In genomic region chr2:46869621-46870020, GRCh38 we compare ENCODE assay signal across 2 cellular contexts.
TF ChIP-seq lines count a peak whose summit lies in the region.

No MANE protein-coding gene starts in this region.

TF ChIP-seq in A549, 52 proteins besides CTCF, POLR2A, EP300 and RAD21:
- TF ChIP-seq RNF2 (IDR thresholded peaks at IDR 0.05; ENCODE audit: borderline replicate concordance, low read depth) = no peak
- TF ChIP-seq KDM5A (IDR thresholded peaks at IDR 0.05) = no peak
- TF ChIP-seq JUN (IDR thresholded peaks at IDR 0.05) = no peak
- no peak for TF ChIP-seq POLR2AphosphoS2 (conservative IDR thresholded peaks at IDR 0.05; ENCODE audit: low read length)
- no peak for TF ChIP-seq ZC3H11A (IDR thresholded peaks at IDR 0.05)

TF ChIP-seq in IMR-90, 13 proteins besides CTCF, POLR2A, EP300 and RAD21:
- no peak for TF ChIP-seq MXI1 (IDR thresholded peaks at IDR 0.05; ENCODE audit: borderline replicate concordance, low read depth, low read length)
TF ChIP-seq in IMR-90: peak in this region for 0.
